In genomic region chr9:121820286-121821005, GRCh38 we compare ENCODE assay signal across 15 cellular contexts.
"Had no signal": no experiment of that assay in that cellular context is flagged by ENCODE, and none has a peak within 500 bp of the region (broad histone marks: within the 10 kb centered on the region; RNA-seq: fewer than 3 reads in every experiment).

No MANE protein-coding gene starts in this region.

- H3K9me3 ChIP-seq: gastroesophageal sphincter, lower lobe of right lung, psoas muscle, suprapubic skin had no signal

- DNase-seq: activated CD4-positive, alpha-beta T cell treated with anti-CD3 and anti-CD28 coated beads, Interleukin-2, amount 50 U/mL, for 1 hour; activated naive CD8-positive, alpha-beta T cell treated with anti-CD3 and anti-CD28 coated beads, Interleukin-2, amount 50 U/mL, for 24 hours; activated T-cell treated with anti-CD3 and anti-CD28 coated beads, Interleukin-2, amount 50 U/mL, for 4 hours; cortex of kidney; effector memory CD4-positive, alpha-beta T cell; lower lobe of right lung; naive B cell; occipital lobe; psoas muscle; stimulated activated CD4-positive, alpha-beta T cell treated with anti-CD3 and anti-CD28 coated beads, Interleukin-12 subunit alpha, Interleukin-12 subunit beta, amount 100 ng/mL, for 4 hours; stimulated activated naive CD4-positive, alpha-beta T cell treated with Interleukin-2 at 50 U/mL for 16 hours; T-helper 2 cell had no signal

- H3K9me3 Mint-ChIP-seq: activated naive CD8-positive, alpha-beta T cell treated with anti-CD3 and anti-CD28 coated beads, Interleukin-2, amount 50 U/mL, for 24 hours; activated T-cell treated with anti-CD3 and anti-CD28 coated beads, Interleukin-2, amount 50 U/mL, for 4 hours; naive B cell; type B pancreatic cell had no signal

- ATAC-seq: activated naive CD8-positive, alpha-beta T cell treated with anti-CD3 and anti-CD28 coated beads, Interleukin-2, amount 50 U/mL, for 24 hours; activated T-cell treated with anti-CD3 and anti-CD28 coated beads, Interleukin-2, amount 50 U/mL, for 4 hours; gastroesophageal sphincter; psoas muscle had no signal

- H3K4me1 ChIP-seq: gastroesophageal sphincter, lower lobe of right lung, suprapubic skin had no signal

- H3K4me3 Mint-ChIP-seq: activated naive CD8-positive, alpha-beta T cell treated with anti-CD3 and anti-CD28 coated beads, Interleukin-2, amount 50 U/mL, for 24 hours; activated T-cell treated with anti-CD3 and anti-CD28 coated beads, Interleukin-2, amount 50 U/mL, for 4 hours; naive B cell had no signal

- H3K36me3 ChIP-seq: lower lobe of right lung, suprapubic skin had no signal

- H3K27ac Mint-ChIP-seq: activated naive CD8-positive, alpha-beta T cell treated with anti-CD3 and anti-CD28 coated beads, Interleukin-2, amount 50 U/mL, for 24 hours; type B pancreatic cell had no signal

- H3K4me1 Mint-ChIP-seq: activated naive CD8-positive, alpha-beta T cell treated with anti-CD3 and anti-CD28 coated beads, Interleukin-2, amount 50 U/mL, for 24 hours had no signal

- H3K27ac ChIP-seq: gastroesophageal sphincter, lower lobe of right lung, psoas muscle, suprapubic skin had no signal

- H3K36me3 Mint-ChIP-seq: naive B cell, type B pancreatic cell had no signal

- H3K4me3 ChIP-seq: gastroesophageal sphincter, lower lobe of right lung, psoas muscle, suprapubic skin had no signal

- H3K27me3 Mint-ChIP-seq: activated naive CD8-positive, alpha-beta T cell treated with anti-CD3 and anti-CD28 coated beads, Interleukin-2, amount 50 U/mL, for 24 hours had no signal

- H3K27me3 ChIP-seq: gastroesophageal sphincter, suprapubic skin had no signal
